In genomic region chr12:6334359-6334758, GRCh38 we compare ENCODE assay signal across 10 cellular contexts. TPM values are rescaled to one million over a fixed set of nuclear protein-coding genes. Genes with fewer than 3 reads are reported as not detected.
DNase-seq lines count a peak whose midpoint lies in the region; ATAC-seq and TF ChIP-seq lines count a peak whose summit lies in the region.
"Had no signal": no experiment of that assay in that cellular context is flagged by ENCODE, and none has a peak within 500 bp of the region (broad histone marks: within the 10 kb centered on the region; RNA-seq: fewer than 3 reads in every experiment).

No MANE protein-coding gene starts in this region.

- H3K27me3 ChIP-seq in A673 (replicated peaks; ENCODE audit: insufficient read depth, low read depth, low read length, poor library complexity) (no peaks in the 10 kb centered on the region), HL-60 (ENCODE audit: insufficient read depth, poor library complexity, severe bottlenecking) (no peaks in the 10 kb centered on the region), dorsolateral prefrontal cortex (no peaks in the 10 kb centered on the region), neutrophil (no peaks in the 10 kb centered on the region)

- H3K27ac ChIP-seq in A673 (ENCODE audit: low read depth, low read length, poor library complexity, severe bottlenecking) (peak overlapping the region; percentile 53), HL-60 (replicated peaks) (peak overlapping the region; percentile 99), dorsolateral prefrontal cortex (peak overlapping the region in 33 of 59 donors; percentile 14 to 98 (median 92)), neutrophil (peak overlapping the region; percentile 97)

- TF ChIP-seq CTCF in A673 (conservative IDR thresholded peaks at IDR 0.05; ENCODE audit: low read depth, low read length): no peak
- no peak for TF ChIP-seq CTCF in HL-60 (IDR thresholded peaks at IDR 0.05; ENCODE audit: insufficient read depth, low read length)
- no peak for TF ChIP-seq CTCF in dorsolateral prefrontal cortex (IDR thresholded peaks at IDR 0.05 in 54 of 56, conservative IDR thresholded peaks at IDR 0.05 in 2 of 56; ENCODE audit: low read depth in 1 of 56, partially characterized antibody in 56 of 56)
- TF ChIP-seq CTCF in neutrophil (IDR thresholded peaks at IDR 0.05): no peak

- intact Hi-C loops in A673 (cut with micrococcal nuclease; ENCODE audit: unreplicated experiment): no loop called here
- intact Hi-C loops in dorsolateral prefrontal cortex (cut with DNase I): no loop called here

- no peak for DNase-seq in A673 (ENCODE audit: low spot score)
- DNase-seq in HL-60 (ENCODE audit: low read depth in 1 of 2, low spot score in 1 of 2): no peak
- no peak for DNase-seq in dorsolateral prefrontal cortex
- no peak for DNase-seq in LoVo (ENCODE audit: low spot score)
- no peak for DNase-seq in NCI-H1436 (lab: John Stamatoyannopoulos, UW)
- DNase-seq: NCI-H748 treated with DMSO at 0.1 percent for 48 hours had no signal

- BruUV-seq in A673 (replicated peaks; lab: Mats Ljungman, UMichigan): no TSS peak

- POLR2A ChIA-PET in A673 (lab: Charles Lee; ENCODE audit: low non-redundant PET): no interaction called here

- CTCF ChIA-PET in A673 (lab: Charles Lee): no interaction called here

- ATAC-seq in GM21515 (IDR thresholded peaks at IDR 0.05; ENCODE audit: unreplicated experiment) (no peak), GM18873 (IDR thresholded peaks at IDR 0.05; ENCODE audit: low FRiP score, unreplicated experiment) (no peak)

- H3K9me3 ChIP-seq in A673 (ENCODE audit: low read depth, low read length, poor library complexity, severe bottlenecking): no peaks in the 10 kb centered on the region
- peaks cover 5% of the 10 kb centered on the region for H3K9me3 ChIP-seq in neutrophil

- no peak overlapping the region for H3K4me3 ChIP-seq in A673 (ENCODE audit: low read depth, low read length, poor library complexity, severe bottlenecking)
- H3K4me3 ChIP-seq in HL-60 (replicated peaks; ENCODE audit: insufficient read depth, low read length): no peak overlapping the region
- H3K4me3 ChIP-seq in dorsolateral prefrontal cortex: peak overlapping the region in 4 of 59 donors; percentile 7 to 79 (median 30)
- peak overlapping the region; percentile 88 to 94 for H3K4me3 ChIP-seq in neutrophil (ENCODE audit: low read depth in 1 of 2, low read length in 1 of 2)

- H3K36me3 ChIP-seq in A673 (ENCODE audit: insufficient read depth, low read length, poor library complexity, severe bottlenecking): peaks cover 55% of the 10 kb centered on the region
- peaks cover 83% of the 10 kb centered on the region for H3K36me3 ChIP-seq in neutrophil

- H3K4me1 ChIP-seq in A673 (ENCODE audit: insufficient read depth, low read length, poor library complexity, severe bottlenecking) (peaks cover 49% of the 10 kb centered on the region), neutrophil (ENCODE audit: control insufficient read depth in 1 of 2, insufficient read depth in 1 of 2, low read depth in 1 of 2, low read length in 1 of 2) (peaks cover 69 to 82% of the 10 kb centered on the region in 2 experiments)

RNA-seq across cellular contexts. Expression of gene TNFRSF1A, which starts 7.5 kb away (rescaled TPM):
- total RNA-seq in A673 (2021): 82.6 and 91.5 TPM in 2 replicates
- total RNA-seq in dorsolateral prefrontal cortex: 100 to 1,000 TPM in 1 of 120 experiments, 10 to 100 TPM in 119; 16.4 to 101 (median 39.3) TPM

RNA-seq across cellular contexts. Expression of gene PLEKHG6, which starts 23.9 kb away (rescaled TPM):
- 1.0 TPM in 1 of 2 replicates, not detected in the other for total RNA-seq in A673 (2021)
- under 1 TPM in 1 of 120 experiments, not detected in 119; 0.39 TPM for total RNA-seq in dorsolateral prefrontal cortex
- total RNA-seq: T-helper 2 cell treated with Interferon-gamma antibody and Interleukin-4, amounts not matched to agents 100 ng/mL and 5 ng/mL, for 36 hours had no signal

RNA-seq across cellular contexts. Expression of gene SCNN1A, which starts 41.0 kb away (rescaled TPM):
- total RNA-seq in A673 (2021) (not detected in 2 replicates), dorsolateral prefrontal cortex (1 to 10 TPM in 24 of 120 experiments, under 1 TPM in 28, not detected in 68; 0.23 to 4.8 (median 0.89) TPM)

RNA-seq across cellular contexts. Expression of gene LTBR, which starts 49.6 kb away (rescaled TPM):
- total RNA-seq in A673 (2021) (25.7 and 27.5 TPM in 2 replicates), dorsolateral prefrontal cortex (10 to 100 TPM in 100 of 120 experiments, 1 to 10 TPM in 20; 4.6 to 36.0 (median 16.2) TPM)

Comparison
In these comparisons a context has a peak if more than half of its experiments do, and no peak if none do; other contexts are left out.
1. H3K4me3 ChIP-seq: peak in neutrophil (2 of 2); none in A673 (single experiment) and HL-60 (single experiment).
2. Peak in every context shown above with its lines, with median percentiles within 50 percentile points of each other: H3K27ac ChIP-seq.